Comparison of ENCODE assay signal across 8 cellular contexts in the genomic region with DNA sequence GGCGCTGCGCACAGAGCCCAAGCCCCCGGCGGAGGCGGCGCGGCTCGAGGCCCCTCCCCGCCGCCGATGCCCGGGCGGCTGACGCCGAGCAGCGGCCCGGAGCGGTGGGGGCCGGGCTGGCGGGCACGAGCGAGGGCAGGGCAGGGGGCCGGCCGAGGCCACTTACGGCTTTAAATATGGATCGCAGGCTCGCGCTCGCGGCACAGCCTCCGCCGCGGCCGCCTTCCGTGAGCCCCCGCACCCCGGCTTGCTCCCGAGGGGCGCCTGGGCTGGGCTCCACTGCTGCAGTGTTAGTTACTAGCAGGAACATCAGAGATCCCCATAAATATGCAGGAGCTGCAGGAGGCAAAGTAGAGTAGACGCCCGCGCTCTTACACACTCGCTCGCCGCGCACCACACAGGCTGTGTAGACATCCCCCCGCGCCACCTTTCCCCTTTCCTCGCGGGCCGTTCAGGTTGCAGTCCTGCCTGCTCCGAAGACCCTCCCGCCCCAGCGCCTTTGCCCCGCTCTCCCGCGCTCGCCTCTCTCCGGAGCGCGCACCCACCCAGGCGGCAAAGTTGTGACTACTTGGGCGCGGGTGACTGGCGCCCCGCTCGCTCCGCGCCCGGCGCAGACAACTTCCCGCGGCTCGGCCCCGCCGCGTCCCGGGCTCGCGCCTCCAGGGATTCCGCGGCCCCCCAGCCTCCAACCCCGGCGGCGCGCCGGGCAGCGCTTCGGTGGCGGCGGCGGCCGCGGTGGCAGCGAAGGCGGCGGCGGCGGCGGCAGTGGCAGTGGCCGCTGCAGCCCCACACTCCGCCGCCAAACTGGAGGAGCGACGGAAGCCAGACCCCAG.
A peak's percentile ranks its signal among the peaks of the same experiment; 100 is the strongest.
DNase-seq lines count a peak whose midpoint lies in the region; ATAC-seq and TF ChIP-seq lines count a peak whose summit lies in the region.

No MANE protein-coding gene starts in this region.

- peak overlapping the region; percentile 88 to 98 (median 95) for H3K4me2 ChIP-seq in BLaER1 treated with 17β-estradiol and CSF1 and Interleukin-3, amounts not matched to agents 10 nM and 100 nM
- H3K4me2 ChIP-seq in MM.1S (ENCODE audit: low read depth, low read length): peak overlapping the region; percentile 70

- H3K4me1 Mint-ChIP-seq in activated T-cell treated with anti-CD3 and anti-CD28 coated beads, Interleukin-2, amount 50 U/mL, for 24 hours (ENCODE audit: low read depth): peaks cover 26% of the 10 kb centered on the region

- no peak overlapping the region for H3K27ac Mint-ChIP-seq in activated T-cell treated with anti-CD3 and anti-CD28 coated beads, Interleukin-2, amount 50 U/mL, for 24 hours

- 0 out of 2 replicates have a peak, but pooled peaks cover 3% of the 10 kb centered on the region for H3F3A ChIP-seq in MM.1S (ENCODE audit: insufficient read depth, low read length)

- peaks cover 51 to 61% (median 57%) of the 10 kb centered on the region in 11 experiments for H3K27me3 ChIP-seq in BLaER1 treated with 17β-estradiol and CSF1 and Interleukin-3, amounts not matched to agents 10 nM and 100 nM
- H3K27me3 ChIP-seq in MM.1S (replicated peaks; ENCODE audit: insufficient read depth, low read length) (no peaks in the 10 kb centered on the region), esophagus squamous epithelium (peaks cover 0 to 24% (median 0%) of the 10 kb centered on the region in 4 donors), mucosa of rectum (ENCODE audit: control insufficient read depth in 2 of 2, insufficient read depth in 2 of 2, low read length in 2 of 2) (no peaks in the 10 kb centered on the region)

- H3K4me3 Mint-ChIP-seq in activated T-cell treated with anti-CD3 and anti-CD28 coated beads, Interleukin-2, amount 50 U/mL, for 24 hours: peak overlapping the region; percentile 80

- H3K79me2 ChIP-seq in MM.1S (ENCODE audit: low read length): no peaks in the 10 kb centered on the region

- H3K36me3 Mint-ChIP-seq in activated T-cell treated with anti-CD3 and anti-CD28 coated beads, Interleukin-2, amount 50 U/mL, for 24 hours (ENCODE audit: low read depth): no peaks in the 10 kb centered on the region

- 0% methylated on average over 10 of the region's 105 CpGs; no CpG with 5 or more reads in 1 of the 2 donors for WGBS in esophagus squamous epithelium, 2 donors

- peaks cover 0 to 10% (median 7%) of the 10 kb centered on the region in 10 experiments; a peak in 11 of 20 replicates for H3K4me1 ChIP-seq in BLaER1 treated with 17β-estradiol and CSF1 and Interleukin-3, amounts not matched to agents 10 nM and 100 nM
- no peaks in the 10 kb centered on the region; the same call in 1 of the 2 replicates for H3K4me1 ChIP-seq in MM.1S (ENCODE audit: low read length)
- peaks cover 0 to 39% (median 0%) of the 10 kb centered on the region in 3 donors for H3K4me1 ChIP-seq in esophagus squamous epithelium
- H3K4me1 ChIP-seq in mucosa of rectum (ENCODE audit: control insufficient read depth in 2 of 2, insufficient read depth in 2 of 2, low read length in 2 of 2): peaks cover 5% of the 10 kb centered on the region in 2 donors

- H3K9ac ChIP-seq in BLaER1 treated with 17β-estradiol and CSF1 and Interleukin-3, amounts not matched to agents 10 nM and 100 nM: peak overlapping the region; percentile 45 to 71 (median 67); a peak in 21 of 22 replicates
- H3K9ac ChIP-seq in MM.1S (ENCODE audit: low read length) (peak overlapping the region; percentile 47; the same call in 1 of the 2 replicates), mucosa of rectum (ENCODE audit: low read depth in 1 of 2, low read length in 2 of 2) (peak overlapping the region; percentile 66 to 72)

- peak; percentile 55 for DNase-seq in MM.1S
- peak; percentile 62 for DNase-seq in activated T-cell treated with anti-CD3 and anti-CD28 coated beads, Interleukin-2, amount 50 U/mL, for 24 hours
- no peak for DNase-seq in esophagus squamous epithelium (lab: John Stamatoyannopoulos, UW)
- peak in 41 of 49 donors; percentile 4 to 76 (median 31) for DNase-seq in substantia nigra (lab: John Stamatoyannopoulos, UW)

- H4K20me1 ChIP-seq in BLaER1 treated with 17β-estradiol and CSF1 and Interleukin-3, amounts not matched to agents 10 nM and 100 nM: peaks cover 0 to 5% (median 0%) of the 10 kb centered on the region in 11 experiments; a peak in 3 of 22 replicates
- no peaks in the 10 kb centered on the region for H4K20me1 ChIP-seq in MM.1S (ENCODE audit: insufficient read depth, low read length)

- H3K27ac ChIP-seq in BLaER1 treated with 17β-estradiol and CSF1 and Interleukin-3, amounts not matched to agents 10 nM and 100 nM: no peak overlapping the region
- H3K27ac ChIP-seq in MM.1S (ENCODE audit: low read length) (no peak overlapping the region), esophagus squamous epithelium (peak overlapping the region; percentile 40 to 88 (median 84)), mucosa of rectum (ENCODE audit: low read depth in 2 of 2, low read length in 2 of 2) (peak overlapping the region; percentile 78 to 81), substantia nigra (ENCODE audit: low read depth, low read length, poor library complexity, severe bottlenecking) (no peak overlapping the region)

- TF ChIP-seq CTCF in MM.1S (IDR thresholded peaks at IDR 0.05; ENCODE audit: low read length): no peak
- no peak for TF ChIP-seq CTCF in esophagus squamous epithelium (IDR thresholded peaks at IDR 0.05)

- H2AFZ ChIP-seq in MM.1S (ENCODE audit: low read length): peak overlapping the region; percentile 76

- no peaks in the 10 kb centered on the region for H3K9me2 ChIP-seq in MM.1S (replicated peaks; ENCODE audit: insufficient read depth, low read length)

- H3K27me3 Mint-ChIP-seq in activated T-cell treated with anti-CD3 and anti-CD28 coated beads, Interleukin-2, amount 50 U/mL, for 24 hours: peaks cover 46% of the 10 kb centered on the region

- H3K36me3 ChIP-seq in BLaER1 treated with 17β-estradiol and CSF1 and Interleukin-3, amounts not matched to agents 10 nM and 100 nM: no peaks in the 10 kb centered on the region
- H3K36me3 ChIP-seq in MM.1S (replicated peaks; ENCODE audit: insufficient read depth, low read length) (no peaks in the 10 kb centered on the region), esophagus squamous epithelium (no peaks in the 10 kb centered on the region), mucosa of rectum (ENCODE audit: control insufficient read depth in 2 of 2, insufficient read depth in 2 of 2, low read length in 2 of 2) (no peaks in the 10 kb centered on the region)

- H3K9me3 Mint-ChIP-seq in activated T-cell treated with anti-CD3 and anti-CD28 coated beads, Interleukin-2, amount 50 U/mL, for 24 hours: no peaks in the 10 kb centered on the region

- TF ChIP-seq POLR2A in esophagus squamous epithelium (IDR thresholded peaks at IDR 0.05): peak in 1 of 4 donors; percentile 15

- peaks cover 0 to 8% (median 0%) of the 10 kb centered on the region in 11 experiments; a peak in 4 of 22 replicates for H3K9me3 ChIP-seq in BLaER1 treated with 17β-estradiol and CSF1 and Interleukin-3, amounts not matched to agents 10 nM and 100 nM (replicated peaks in 1 of 11)
- H3K9me3 ChIP-seq in MM.1S (replicated peaks; ENCODE audit: insufficient read depth, low read length) (no peaks in the 10 kb centered on the region), esophagus squamous epithelium (no peaks in the 10 kb centered on the region), mucosa of rectum (ENCODE audit: control insufficient read depth in 2 of 2, low read length in 2 of 2) (no peaks in the 10 kb centered on the region)

- peak overlapping the region; percentile 61 to 75 (median 68) for H3K4me3 ChIP-seq in BLaER1 treated with 17β-estradiol and CSF1 and Interleukin-3, amounts not matched to agents 10 nM and 100 nM
- peak overlapping the region; percentile 72 for H3K4me3 ChIP-seq in MM.1S (ENCODE audit: low read length)
- peak overlapping the region; percentile 63 to 86 (median 74) for H3K4me3 ChIP-seq in esophagus squamous epithelium
- H3K4me3 ChIP-seq in mucosa of rectum (ENCODE audit: low read length in 2 of 2): peak overlapping the region; percentile 64 to 82

- ATAC-seq in GM19324 (IDR thresholded peaks at IDR 0.05; ENCODE audit: low FRiP score, unreplicated experiment) (peak; percentile 30), HG02852 (IDR thresholded peaks at IDR 0.05; ENCODE audit: unreplicated experiment) (no peak)

- intact Hi-C loops in esophagus squamous epithelium (cut with DNase I): loop anchor here (10.0 kb wide), 1 partner anchor 528 kb away; no protein-coding TSS in a partner anchor

Comparison
In these comparisons a context has a peak if more than half of its experiments do, and no peak if none do; other contexts are left out.
1. H3K27ac ChIP-seq: peak in esophagus squamous epithelium (4 of 4) and mucosa of rectum (2 of 2); none in BLaER1 treated with 17β-estradiol and CSF1 and Interleukin-3, amounts not matched to agents 10 nM and 100 nM (0 of 11), MM.1S (single experiment) and substantia nigra (single experiment).
2. Peak in every context shown above with its lines, with median percentiles within 50 percentile points of each other: H3K4me3 ChIP-seq and H3K9ac ChIP-seq.